15 cellular contexts compared by ENCODE assay signal in genomic region chr17:50185724-50186545, GRCh38. TPM values are rescaled to one million over a fixed set of nuclear protein-coding genes. Genes with fewer than 3 reads are reported as not detected.
DNase-seq lines count a peak whose midpoint lies in the region; ATAC-seq and TF ChIP-seq lines count a peak whose summit lies in the region.
"Had no signal": no experiment of that assay in that cellular context is flagged by ENCODE, and none has a peak within 500 bp of the region (broad histone marks: within the 10 kb centered on the region; RNA-seq: fewer than 3 reads in every experiment).

No MANE protein-coding gene starts in this region.

- no peak for TF ChIP-seq RAD21 in IMR-90 (IDR thresholded peaks at IDR 0.05; ENCODE audit: low read length)

- peak overlapping the region; percentile 1 for H4K5ac ChIP-seq in IMR-90 (ENCODE audit: low read depth, low read length)

- no peak overlapping the region for H2BK15ac ChIP-seq in IMR-90 (ENCODE audit: low read depth, low read length)

- peaks cover 75% of the 10 kb centered on the region for H3K36me3 ChIP-seq in IMR-90 (ENCODE audit: control insufficient read depth, insufficient read depth, low read length)
- no peaks in the 10 kb centered on the region for H3K36me3 ChIP-seq in uterus

- H3K4me2 ChIP-seq in IMR-90 (ENCODE audit: low read depth, low read length) = no peak overlapping the region

- H4K20me1 ChIP-seq in IMR-90 (ENCODE audit: insufficient read depth, low read length) = peaks cover 100% of the 10 kb centered on the region

- H3K27ac ChIP-seq in IMR-90 (ENCODE audit: insufficient read depth, low read length) = peak overlapping the region; percentile 99
- peak overlapping the region; percentile 82 to 96 for H3K27ac ChIP-seq in uterus

- no peaks in the 10 kb centered on the region for H3K27me3 ChIP-seq in IMR-90 (ENCODE audit: control insufficient read depth, insufficient read depth, low read length)
- no peaks in the 10 kb centered on the region for H3K27me3 ChIP-seq in uterus

- H2AK5ac ChIP-seq in IMR-90 (ENCODE audit: low read depth, low read length) = peak overlapping the region; percentile 88

- H3K14ac ChIP-seq in IMR-90 (replicated peaks; ENCODE audit: low read depth, low read length) = peak overlapping the region; percentile 55

- CTCF ChIA-PET in IMR-90 (lab: Yijun Ruan, JAX) = no interaction called here

- peak overlapping the region; percentile 9 to 86; a peak in 3 of 4 replicates for H4K8ac ChIP-seq in IMR-90 (ENCODE audit: low read depth in 2 of 2, low read length in 2 of 2)

- H3K56ac ChIP-seq in IMR-90 (ENCODE audit: extremely low read depth, insufficient read depth, low read length) = peak overlapping the region; percentile 2; the same call in 1 of the 2 replicates

- H3K23ac ChIP-seq in IMR-90 (ENCODE audit: low read depth, low read length) = peak overlapping the region; percentile 67

- H2AK9ac ChIP-seq in IMR-90 (replicated peaks; ENCODE audit: low read depth, low read length, poor library complexity) = peak overlapping the region; percentile 86

- peak; percentile 54 for DNase-seq in IMR-90
- DNase-seq in choroid plexus epithelial cell (ENCODE audit: low read depth) = peak; percentile 53
- DNase-seq in myocyte (ENCODE audit: low read depth) = peak; percentile 24
- DNase-seq in uterus = no peak
- no peak for DNase-seq in NCI-H1417 treated with DMSO at 0.1 percent for 48 hours (lab: John Stamatoyannopoulos, UW)
- DNase-seq in activated T-cell treated with anti-CD3 and anti-CD28 coated beads for 4 hours = no peak
- DNase-seq in superior temporal gyrus (ENCODE audit: extremely low spot score) = no peak
- DNase-seq: naive thymus-derived CD8-positive, alpha-beta T cell; NCI-H69; stimulated activated CD4-positive, alpha-beta T cell treated with anti-CD3 and anti-CD28 coated beads, Interleukin-15, amount 100 ng/mL, for 24 hours; stimulated activated naive CD8-positive, alpha-beta T cell treated with anti-CD3 and anti-CD28 coated beads, Interleukin-15, amount 100 ng/mL, for 72 hours had no signal

- peaks cover 4% of the 10 kb centered on the region; the same call in 1 of the 2 replicates for H3K4me1 ChIP-seq in IMR-90 (ENCODE audit: control insufficient read depth, insufficient read depth, low read length)
- H3K4me1 ChIP-seq in uterus = peaks cover 0 to 15% of the 10 kb centered on the region in 2 donors

- dilution Hi-C loops in IMR-90 (cut with HindIII; ENCODE audit: low sequenced_read_pairs, unreplicated experiment) = no loop called here

- H2BK20ac ChIP-seq in IMR-90 (ENCODE audit: low read depth, low read length) = no peak overlapping the region

- no peak for TF ChIP-seq CTCF in IMR-90 (conservative IDR thresholded peaks at IDR 0.05; ENCODE audit: low read depth, low read length)
- TF ChIP-seq CTCF in choroid plexus epithelial cell (conservative IDR thresholded peaks at IDR 0.05; ENCODE audit: low read depth, low read length) = peak; percentile 1
- TF ChIP-seq CTCF in uterus (IDR thresholded peaks at IDR 0.05) = no peak

- 90% methylated on average over 18 of the region's 27 CpGs; no CpG with 5 or more reads in 1 of the 2 experiments for WGBS in IMR-90 (ENCODE audit: extremely low coverage in 2 of 2, insufficient read length in 1 of 2), 2 experiments

- peak overlapping the region; percentile 99 for H2BK5ac ChIP-seq in IMR-90 (ENCODE audit: low read depth, low read length, poor library complexity, severe bottlenecking)

- peaks cover 10% of the 10 kb centered on the region; the same call in 1 of the 2 replicates for H3K9me1 ChIP-seq in IMR-90 (ENCODE audit: insufficient read depth, low read length)

- peak overlapping the region; percentile 0; the same call in 1 of the 2 replicates for H4K91ac ChIP-seq in IMR-90 (ENCODE audit: insufficient read depth, low read depth, low read length)

- ATAC-seq in IMR-90 (ENCODE audit: low read depth) = no peak
- ATAC-seq: activated naive CD4-positive, alpha-beta T cell treated with anti-CD3 and anti-CD28 coated beads, Interleukin-2, amount 50 U/mL, for 72 hours; left lobe of liver; naive thymus-derived CD8-positive, alpha-beta T cell; stimulated activated naive CD8-positive, alpha-beta T cell treated with anti-CD3 and anti-CD28 coated beads, Interleukin-15, amount 100 ng/mL, for 72 hours had no signal

- H2AFZ ChIP-seq in IMR-90 (replicated peaks; ENCODE audit: low read length, poor library complexity) = peak overlapping the region; percentile 5

- intact Hi-C loops in IMR-90 (cut with micrococcal nuclease) = no loop called here
- intact Hi-C loops in uterus (cut with DNase I; ENCODE audit: low total_unique reads) = no loop called here

- H3K18ac ChIP-seq in IMR-90 (ENCODE audit: low read depth, low read length) = peak overlapping the region; percentile 11

- H3K79me1 ChIP-seq in IMR-90 (ENCODE audit: low read depth in 1 of 2, low read length in 2 of 2) = peaks cover 0 to 56% of the 10 kb centered on the region in 2 experiments; a peak in 3 of 4 replicates

- H2BK120ac ChIP-seq in IMR-90 (ENCODE audit: low read depth, low read length) = no peak overlapping the region

- POLR2A ChIA-PET in IMR-90 (lab: Charles Lee; ENCODE audit: unreplicated experiment) = interaction anchor here (1.4 to 2.0 kb wide), 2 partner anchors 11 to 14 kb away, joined by 3 to 7 read pairs; no protein-coding TSS in a partner anchor

- H3K4ac ChIP-seq in IMR-90 (ENCODE audit: low read depth, low read length) = peak overlapping the region; percentile 100

- H3K9me3 ChIP-seq in IMR-90 (ENCODE audit: control insufficient read depth, insufficient read depth, low read length) (no peaks in the 10 kb centered on the region), uterus (no peaks in the 10 kb centered on the region)

- peak overlapping the region; percentile 49 for H3K9ac ChIP-seq in IMR-90 (ENCODE audit: low read depth, low read length)

- TF ChIP-seq POLR2A in IMR-90 (IDR thresholded peaks at IDR 0.05; ENCODE audit: low read depth, low read length) (peak; percentile 6; the same call in 1 of the 2 replicates), uterus (IDR thresholded peaks at IDR 0.05) (no peak)

- no peak overlapping the region for H3K4me3 ChIP-seq in IMR-90 (ENCODE audit: insufficient read depth, low read depth, low read length)
- peak overlapping the region; percentile 4 for H3K4me3 ChIP-seq in choroid plexus epithelial cell (ENCODE audit: low read depth, low read length)
- H3K4me3 ChIP-seq in uterus = no peak overlapping the region

- TSS peak; percentile 85 for BruUV-seq in IMR-90 (replicated peaks; lab: Mats Ljungman, UMichigan)

- in situ Hi-C loops in IMR-90 (cut with MboI; ENCODE audit: low sequenced_read_pairs) = no loop called here

TF ChIP-seq in IMR-90, 13 proteins besides CTCF, POLR2A, EP300 and RAD21 (continues in another document):
- TF ChIP-seq SMC3 (IDR thresholded peaks at IDR 0.05; ENCODE audit: low read depth, low read length) = no peak
- TF ChIP-seq RFX5 (IDR thresholded peaks at IDR 0.05; ENCODE audit: low read depth, low read length) = no peak
- no peak for TF ChIP-seq NFE2L2 (IDR thresholded peaks at IDR 0.05; ENCODE audit: low read depth, low read length)
- no peak for TF ChIP-seq CEBPB (IDR thresholded peaks at IDR 0.05; ENCODE audit: low read depth, low read length)
- no peak; the same call in 1 of the 2 replicates for TF ChIP-seq MAZ (IDR thresholded peaks at IDR 0.05; ENCODE audit: borderline replicate concordance, low read depth, low read length)
- no peak for TF ChIP-seq BHLHE40 (IDR thresholded peaks at IDR 0.05; ENCODE audit: low read depth, low read length)
- TF ChIP-seq RCOR1 (IDR thresholded peaks at IDR 0.05; ENCODE audit: insufficient replicate concordance, low read length) = no peak
- TF ChIP-seq FOS (IDR thresholded peaks at IDR 0.05; ENCODE audit: low read depth, low read length) = no peak
- no peak for TF ChIP-seq ELK1 (IDR thresholded peaks at IDR 0.05; ENCODE audit: borderline replicate concordance, low read depth, low read length)
- TF ChIP-seq MXI1 (IDR thresholded peaks at IDR 0.05; ENCODE audit: borderline replicate concordance, low read depth, low read length) = no peak

RNA-seq across cellular contexts. Expression of gene COL1A1, which starts 15.5 kb away (rescaled TPM):
- 1,825 and 2,180 TPM in 2 replicates for total RNA-seq in IMR-90 (2012; rRNA removed)
- 4,117 and 4,350 TPM in 2 replicates for polyA plus RNA-seq in IMR-90 (2012; rRNA removed)
- 6,648 and 7,973 TPM in 2 replicates for polyA plus RNA-seq in IMR-90 (2012; cell fraction: cytosol; rRNA removed)
- 7,018 and 18,611 TPM in 2 replicates for polyA plus RNA-seq in IMR-90 (2012; cell fraction: nucleus; rRNA removed; ENCODE audit: low replicate concordance)
- 604 and 719 TPM in 2 replicates for total RNA-seq in myocyte
- 15,153 TPM for polyA plus RNA-seq in myocyte (2012)
- 1,000 to 10,000 TPM in 1 of 4 donors, 100 to 1,000 TPM in 2, 10 to 100 TPM in 1; 59.4 to 4,880 (median 491) TPM for total RNA-seq in uterus
- polyA plus RNA-seq: CD14-positive monocyte; naive thymus-derived CD8-positive, alpha-beta T cell had no signal

RNA-seq across cellular contexts. Expression of gene SGCA, which starts 20.1 kb away (rescaled TPM):
- not detected in 2 replicates for total RNA-seq in IMR-90 (2012; rRNA removed)
- polyA plus RNA-seq in IMR-90 (2012; rRNA removed) = 0.19 and 0.55 TPM in 2 replicates
- 0.36 and 0.43 TPM in 2 replicates for polyA plus RNA-seq in IMR-90 (2012; cell fraction: cytosol; rRNA removed)
- polyA plus RNA-seq in IMR-90 (2012; cell fraction: nucleus; rRNA removed; ENCODE audit: low replicate concordance) = 0.34 TPM in 1 of 2 replicates, not detected in the other
- total RNA-seq in myocyte = 428 and 447 TPM in 2 replicates
- polyA plus RNA-seq in myocyte (2012) = 303 TPM
- total RNA-seq in uterus = 100 to 1,000 TPM in 1 of 4 donors, 10 to 100 TPM in 1, under 1 TPM in 1, not detected in 1; 0.90 to 119 (median 19.6) TPM
- total RNA-seq: bronchial epithelial cell; naive thymus-derived CD8-positive, alpha-beta T cell had no signal

RNA-seq across cellular contexts. Expression of gene PPP1R9B, which starts 35.5 kb away (rescaled TPM):
- 28.0 and 38.6 TPM in 2 replicates for total RNA-seq in IMR-90 (2012; rRNA removed)
- polyA plus RNA-seq in IMR-90 (2012; rRNA removed) = 23.0 and 25.8 TPM in 2 replicates
- 16.2 and 19.3 TPM in 2 replicates for polyA plus RNA-seq in IMR-90 (2012; cell fraction: cytosol; rRNA removed)
- polyA plus RNA-seq in IMR-90 (2012; cell fraction: nucleus; rRNA removed; ENCODE audit: low replicate concordance) = 42.2 and 55.1 TPM in 2 replicates
- 40.5 and 44.2 TPM in 2 replicates for total RNA-seq in myocyte
- 43.6 TPM for polyA plus RNA-seq in myocyte (2012)
- total RNA-seq in uterus = 10 to 100 TPM in 3 of 4 donors, 1 to 10 TPM in 1; 9.2 to 65.3 (median 20.6) TPM

RNA-seq across cellular contexts. Expression of gene SAMD14, which starts 56.0 kb away (rescaled TPM):
- total RNA-seq in IMR-90 (2012; rRNA removed) = 1.4 TPM in 2 replicates
- polyA plus RNA-seq in IMR-90 (2012; rRNA removed) = 6.2 and 6.7 TPM in 2 replicates
- 2.7 and 5.4 TPM in 2 replicates for polyA plus RNA-seq in IMR-90 (2012; cell fraction: cytosol; rRNA removed)
- 20.9 and 34.4 TPM in 2 replicates for polyA plus RNA-seq in IMR-90 (2012; cell fraction: nucleus; rRNA removed; ENCODE audit: low replicate concordance)
- 0.24 and 0.47 TPM in 2 replicates for total RNA-seq in myocyte
- polyA plus RNA-seq in myocyte (2012) = 3.6 TPM
- total RNA-seq in uterus = 10 to 100 TPM in 1 of 4 donors, 1 to 10 TPM in 2, not detected in 1; 2.3 to 11.3 (median 6.2) TPM
- polyA plus RNA-seq: CD14-positive monocyte; naive thymus-derived CD8-positive, alpha-beta T cell had no signal

Comparison
In these comparisons a context has a peak if more than half of its experiments do, and no peak if none do; other contexts are left out.
1. DNase-seq: peak in IMR-90 (single experiment), choroid plexus epithelial cell (single experiment) and myocyte (single experiment); none in uterus (0 of 2), NCI-H1417 treated with DMSO at 0.1 percent for 48 hours (single experiment), activated T-cell treated with anti-CD3 and anti-CD28 coated beads for 4 hours (single experiment) and superior temporal gyrus (single experiment).